Comparison of ENCODE assay signal across 25 cellular contexts in genomic region chr5:10520716-10521115, GRCh38.
"Had no signal": no experiment of that assay in that cellular context is flagged by ENCODE, and none has a peak within 500 bp of the region (broad histone marks: within the 10 kb centered on the region; RNA-seq: fewer than 3 reads in every experiment).

No MANE protein-coding gene starts in this region.

- H3K36me3 Mint-ChIP-seq: activated naive CD4-positive, alpha-beta T cell treated with anti-CD3 and anti-CD28 coated beads, Interleukin-2, amount 10 ng/mL, durations not matched to agents 7 days and 5 days; natural killer cell had no signal

- H3K27me3 ChIP-seq: cardiac muscle cell, gastroesophageal sphincter, heart left ventricle, neutrophil, right lobe of liver, suprapubic skin, upper lobe of left lung had no signal

- H2AFZ ChIP-seq: parathyroid adenoma had no signal

- FAIRE-seq: colon had no signal

- H3K4me1 ChIP-seq: gastroesophageal sphincter, lower lobe of right lung, parathyroid adenoma, right lobe of liver, upper lobe of left lung had no signal

- H3K4me3 ChIP-seq: cardiac muscle cell, gastroesophageal sphincter, heart left ventricle, lower lobe of right lung, right lobe of liver, smooth muscle cell, suprapubic skin, upper lobe of left lung had no signal

- DNase-seq: activated CD4-positive, alpha-beta T cell treated with anti-CD3 and anti-CD28 coated beads, Interleukin-2, amount 10 ng/mL, durations not matched to agents 24 days and 14 days; activated CD8-positive, alpha-beta memory T cell treated with anti-CD3 and anti-CD28 coated beads, Interleukin-2, amount 50 U/mL, for 4 hours; activated CD8-positive, alpha-beta T cell treated with anti-CD3 and anti-CD28 coated beads, Interleukin-2, amount 10 ng/mL, durations not matched to agents 7 days and 5 days; activated effector memory CD4-positive, alpha-beta T cell treated with Interleukin-2 at 50 U/mL for 16 hours; activated naive CD4-positive, alpha-beta T cell treated with anti-CD3 and anti-CD28 coated beads, Interleukin-2, amount 10 ng/mL, durations not matched to agents 7 days and 5 days; activated T-cell treated with anti-CD3 and anti-CD28 coated beads, Interleukin-2, amount 50 U/mL, for 4 hours; heart left ventricle; left cardiac atrium; lower lobe of right lung; natural killer cell; right lobe of liver; stimulated activated CD4-positive, alpha-beta T cell treated with anti-CD3 and anti-CD28 coated beads, Interleukin-4, amount 100 ng/mL, for 1 hour; stimulated activated naive CD8-positive, alpha-beta T cell treated with anti-CD3 and anti-CD28 coated beads, Interleukin-15, amount 100 ng/mL, for 72 hours; upper lobe of left lung had no signal

- H3K9me3 Mint-ChIP-seq: activated naive CD4-positive, alpha-beta T cell treated with anti-CD3 and anti-CD28 coated beads, Interleukin-2, amount 10 ng/mL, durations not matched to agents 7 days and 5 days; natural killer cell had no signal

- H3K9ac ChIP-seq: parathyroid adenoma had no signal

- H3K4me1 Mint-ChIP-seq: activated CD4-positive, alpha-beta T cell treated with anti-CD3 and anti-CD28 coated beads, Interleukin-2, amount 10 ng/mL, durations not matched to agents 24 days and 14 days; activated naive CD4-positive, alpha-beta T cell treated with anti-CD3 and anti-CD28 coated beads, Interleukin-2, amount 10 ng/mL, durations not matched to agents 7 days and 5 days; activated naive CD8-positive, alpha-beta T cell treated with anti-CD3 and anti-CD28 coated beads, Interleukin-2, amount 50 U/mL, for 24 hours; natural killer cell; stimulated activated naive CD8-positive, alpha-beta T cell treated with anti-CD3 and anti-CD28 coated beads, Interleukin-15, amount 100 ng/mL, for 72 hours had no signal

- H3K36me3 ChIP-seq: cardiac muscle cell, gastroesophageal sphincter, heart left ventricle, lower lobe of right lung, neutrophil, right lobe of liver, suprapubic skin, upper lobe of left lung had no signal

- ATAC-seq: activated CD8-positive, alpha-beta T cell treated with anti-CD3 and anti-CD28 coated beads, Interleukin-2, amount 10 ng/mL, durations not matched to agents 7 days and 5 days; activated naive CD8-positive, alpha-beta T cell treated with anti-CD3 and anti-CD28 coated beads, Interleukin-2, amount 50 U/mL, for 24 hours; activated T-cell treated with anti-CD3 and anti-CD28 coated beads, Interleukin-2, amount 50 U/mL, for 4 hours; gastroesophageal sphincter; heart left ventricle; left cardiac atrium; natural killer cell; right lobe of liver; stimulated activated naive CD8-positive, alpha-beta T cell treated with anti-CD3 and anti-CD28 coated beads, Interleukin-15, amount 100 ng/mL, for 72 hours had no signal

- H3K79me2 ChIP-seq: parathyroid adenoma had no signal

- H3K27me3 Mint-ChIP-seq: stimulated activated naive CD8-positive, alpha-beta T cell treated with anti-CD3 and anti-CD28 coated beads, Interleukin-15, amount 100 ng/mL, for 72 hours had no signal

- H3K9me3 ChIP-seq: gastroesophageal sphincter, heart left ventricle, lower lobe of right lung, neutrophil, right lobe of liver, suprapubic skin had no signal

- H3K27ac Mint-ChIP-seq: activated CD4-positive, alpha-beta T cell treated with anti-CD3 and anti-CD28 coated beads, Interleukin-2, amount 10 ng/mL, durations not matched to agents 24 days and 14 days; activated CD8-positive, alpha-beta T cell treated with anti-CD3 and anti-CD28 coated beads, Interleukin-2, amount 10 ng/mL, durations not matched to agents 7 days and 5 days; activated naive CD4-positive, alpha-beta T cell treated with anti-CD3 and anti-CD28 coated beads, Interleukin-2, amount 10 ng/mL, durations not matched to agents 7 days and 5 days; activated naive CD8-positive, alpha-beta T cell treated with anti-CD3 and anti-CD28 coated beads, Interleukin-2, amount 50 U/mL, for 24 hours; endodermal cell; natural killer cell; stimulated activated naive CD8-positive, alpha-beta T cell treated with anti-CD3 and anti-CD28 coated beads, Interleukin-15, amount 100 ng/mL, for 72 hours; WTC11 had no signal

- H3K4me2 ChIP-seq: smooth muscle cell had no signal

- H3K27ac ChIP-seq: cardiac muscle cell, epithelial cell of prostate, gastroesophageal sphincter, heart left ventricle, lower lobe of right lung, neutrophil, parathyroid adenoma, right lobe of liver, suprapubic skin had no signal

- H3K4me3 Mint-ChIP-seq: activated CD4-positive, alpha-beta T cell treated with anti-CD3 and anti-CD28 coated beads, Interleukin-2, amount 10 ng/mL, durations not matched to agents 24 days and 14 days; activated CD8-positive, alpha-beta T cell treated with anti-CD3 and anti-CD28 coated beads, Interleukin-2, amount 10 ng/mL, durations not matched to agents 7 days and 5 days; activated naive CD4-positive, alpha-beta T cell treated with anti-CD3 and anti-CD28 coated beads, Interleukin-2, amount 10 ng/mL, durations not matched to agents 7 days and 5 days; activated naive CD8-positive, alpha-beta T cell treated with anti-CD3 and anti-CD28 coated beads, Interleukin-2, amount 50 U/mL, for 24 hours; activated T-cell treated with anti-CD3 and anti-CD28 coated beads, Interleukin-2, amount 50 U/mL, for 4 hours; endodermal cell; natural killer cell; stimulated activated naive CD8-positive, alpha-beta T cell treated with anti-CD3 and anti-CD28 coated beads, Interleukin-15, amount 100 ng/mL, for 72 hours; WTC11 had no signal
